In genomic region chr11:122642971-122643370, GRCh38 we compare ENCODE assay signal across 1 cellular context.
TF ChIP-seq lines count a peak whose summit lies in the region.

No MANE protein-coding gene starts in this region.

TF ChIP-seq in H1, 55 proteins besides CTCF, POLR2A, EP300 and RAD21:
- TF ChIP-seq HDAC6 (IDR thresholded peaks at IDR 0.05; ENCODE audit: low read depth, low read length) (no peak), TAF7 (optimal IDR thresholded peaks at IDR 0.05; ENCODE audit: borderline replicate concordance, low read depth, low read length) (no peak), BCL11A (IDR thresholded peaks at IDR 0.05; ENCODE audit: low read depth in 2 of 2, low read length in 2 of 2) (no peak), RXRA (IDR thresholded peaks at IDR 0.05; ENCODE audit: insufficient read depth, low read depth, low read length) (no peak), SIRT6 (IDR thresholded peaks at IDR 0.05; ENCODE audit: low read length) (no peak), NRF1 (IDR thresholded peaks at IDR 0.05; ENCODE audit: low read depth, low read length) (no peak), RBBP5 (IDR thresholded peaks at IDR 0.05; ENCODE audit: borderline replicate concordance, low read depth, low read length) (no peak), BACH1 (IDR thresholded peaks at IDR 0.05; ENCODE audit: low read length) (no peak)
